Comparison of ENCODE assay signal across 26 cellular contexts in genomic region chr6:52937908-52938307, GRCh38. TPM values are rescaled to one million over a fixed set of nuclear protein-coding genes. Genes with fewer than 3 reads are reported as not detected.
DNase-seq lines count a peak whose midpoint lies in the region; TF ChIP-seq lines count a peak whose summit lies in the region.
"Had no signal": no experiment of that assay in that cellular context is flagged by ENCODE, and none has a peak within 500 bp of the region (broad histone marks: within the 10 kb centered on the region; RNA-seq: fewer than 3 reads in every experiment).

No MANE protein-coding gene starts in this region.

- peak; percentile 52 for DNase-seq in DMS79 treated with DMSO at 0.1 percent for 48 hours (lab: John Stamatoyannopoulos, UW)
- peak; percentile 92 for DNase-seq in M059J (ENCODE audit: low read depth)
- DNase-seq in cardiac fibroblast (ENCODE audit: low read depth in 2 of 2) = peak; percentile 17 to 22
- peak; percentile 53 for DNase-seq in myocyte (ENCODE audit: low read depth)
- no peak for DNase-seq in amniotic stem cell (lab: John Stamatoyannopoulos, UW)
- DNase-seq in retina = no peak
- DNase-seq in activated CD4-positive, alpha-beta T cell treated with anti-CD3 and anti-CD28 coated beads, Interleukin-2, amount 50 U/mL, for 4 hours = no peak
- DNase-seq in CD1c-positive myeloid dendritic cell (ENCODE audit: extremely low spot score) = no peak
- DNase-seq: activated CD4-positive, alpha-beta T cell treated with anti-CD3 and anti-CD28 coated beads for 36 hours; activated CD8-positive, alpha-beta memory T cell treated with anti-CD3 and anti-CD28 coated beads, Interleukin-2, amount 50 U/mL, for 48 hours; Caco-2; GDM1; glutamatergic neuron; lower lobe of right lung; naive B cell; NCI-H1417; NCI-H82; ovary; Peyer's patch; stimulated activated CD4-positive, alpha-beta T cell treated with anti-CD3 and anti-CD28 coated beads, Interleukin-4, amount 100 ng/mL, for 24 hours; uterus had no signal

- H3K4me3 ChIP-seq in cardiac fibroblast (replicated peaks in 1 of 2; ENCODE audit: low read depth in 2 of 2, low read length in 2 of 2) = no peak overlapping the region
- H3K4me3 ChIP-seq: ascending aorta, coronary artery, lower lobe of right lung, ovary, Peyer's patch, skin epidermis, uterus had no signal

- no peak for TF ChIP-seq CTCF in cardiac fibroblast (IDR thresholded peaks at IDR 0.05; ENCODE audit: low read depth, low read length)

RNA-seq across cellular contexts. Expression of gene GSTA3, which starts 28.4 kb away (rescaled TPM):
- total RNA-seq in M059J (2014; rRNA removed; shearing (Covaris generic)) = 0.27 and 2.4 TPM in 2 replicates
- not detected in 2 replicates for total RNA-seq in myocyte
- not detected for polyA plus RNA-seq in myocyte (2012)
- total RNA-seq: activated CD4-positive, alpha-beta T cell treated with anti-CD3 and anti-CD28 coated beads for 36 hours; ascending aorta; Caco-2; endothelial cell of umbilical vein; HT-29; Peyer's patch had no signal
- polyA plus RNA-seq: endothelial cell of umbilical vein had no signal

RNA-seq across cellular contexts. Expression of gene GSTA4, which starts 57.2 kb away (rescaled TPM):
- total RNA-seq in M059J (2014; rRNA removed; shearing (Covaris generic)) = 26.2 and 28.8 TPM in 2 replicates
- total RNA-seq in myocyte = 40.1 and 40.6 TPM in 2 replicates
- 34.4 TPM for polyA plus RNA-seq in myocyte (2012)

Comparison
In these comparisons a context has a peak if more than half of its experiments do, and no peak if none do; other contexts are left out.
1. DNase-seq: peak in DMS79 treated with DMSO at 0.1 percent for 48 hours (single experiment), M059J (single experiment), cardiac fibroblast (2 of 2) and myocyte (single experiment); none in amniotic stem cell (single experiment), retina (single experiment), activated CD4-positive, alpha-beta T cell treated with anti-CD3 and anti-CD28 coated beads, Interleukin-2, amount 50 U/mL, for 4 hours (0 of 2) and CD1c-positive myeloid dendritic cell (single experiment).